Comparison of ENCODE assay signal across 8 cellular contexts in the genomic region with DNA sequence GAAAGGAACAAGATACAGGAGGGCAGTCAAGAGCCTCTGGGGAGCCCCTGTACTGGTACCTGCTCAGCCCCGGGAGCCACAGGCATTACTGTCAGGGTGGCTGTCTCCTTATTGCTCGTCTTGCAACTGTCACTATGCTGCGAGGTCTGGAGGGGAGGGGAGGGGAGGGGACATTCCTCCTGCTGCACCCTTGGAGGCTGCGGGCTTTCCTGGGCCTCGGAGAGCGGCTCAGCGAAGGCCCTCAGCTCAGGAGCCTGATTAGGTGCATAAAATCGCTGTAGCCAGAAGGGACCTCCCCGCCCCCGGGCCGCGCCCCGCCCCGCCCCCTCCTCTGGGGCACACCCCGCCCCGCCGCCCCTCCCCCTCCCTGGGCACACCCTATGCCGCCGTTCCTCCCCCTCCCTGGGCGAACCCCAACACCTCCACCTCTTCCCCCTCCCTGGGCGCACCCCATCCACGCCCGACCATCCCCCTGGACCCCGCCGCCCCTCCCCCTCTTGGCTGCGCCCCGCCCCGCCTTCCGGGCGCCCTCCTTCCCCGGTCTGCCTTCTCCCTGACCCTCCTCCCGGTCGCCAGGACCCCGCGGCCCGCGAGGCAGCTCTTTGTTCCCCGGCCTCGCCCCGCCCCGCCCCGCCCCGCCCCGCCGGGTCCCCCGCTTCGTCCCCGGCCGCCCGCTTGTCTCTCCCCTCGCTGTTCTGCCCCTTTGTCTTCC. TPM values are rescaled to one million over a fixed set of nuclear protein-coding genes. Genes with fewer than 3 reads are reported as not detected.
DNase-seq lines count a peak whose midpoint lies in the region; ATAC-seq and TF ChIP-seq lines count a peak whose summit lies in the region.

No MANE protein-coding gene starts in this region.

- H4K20me1 ChIP-seq in H9 (ENCODE audit: control insufficient read depth, insufficient read depth, insufficient read length), result peaks cover 3% of the 10 kb centered on the region

- H3K27me3 ChIP-seq in H9 (ENCODE audit: insufficient read depth, low read length) (peaks cover 13% of the 10 kb centered on the region; the same call in 1 of the 2 replicates), breast epithelium (no peaks in the 10 kb centered on the region), layer of hippocampus (ENCODE audit: control insufficient read depth, insufficient read depth, low read length) (no peaks in the 10 kb centered on the region)

- H3K27ac ChIP-seq in H9 (ENCODE audit: insufficient read length, low read depth, low read length) (no peak overlapping the region), breast epithelium (peak overlapping the region; percentile 80 to 91), layer of hippocampus (ENCODE audit: low read depth, low read length) (peak overlapping the region; percentile 19)

- H2AFZ ChIP-seq in H9 (ENCODE audit: low read length), result no peak overlapping the region

- no peak overlapping the region for H3K4ac ChIP-seq in H9 (ENCODE audit: low read depth, low read length)

- no peak overlapping the region for H4K5ac ChIP-seq in H9 (ENCODE audit: insufficient read length, low read depth, low read length)

- peaks cover 10% of the 10 kb centered on the region; the same call in 1 of the 2 replicates for H3K79me2 ChIP-seq in H9 (ENCODE audit: insufficient read depth, low read length)

- peak; percentile 88 for DNase-seq in H9
- DNase-seq in T-helper 2 cell, result peak in 4 of 5 experiments; percentile 3 to 8 (median 6)
- no peak for DNase-seq in breast epithelium (ENCODE audit: low spot score in 2 of 2)
- peak; percentile 30 to 45 for DNase-seq in stimulated activated CD4-positive, alpha-beta T cell treated with anti-CD3 and anti-CD28 coated beads, Interleukin-4, amount 100 ng/mL, for 48 hours (ENCODE audit: low read depth in 2 of 2)
- no peak for DNase-seq in SHP77 treated with DMSO at 0.1 percent for 48 hours (lab: John Stamatoyannopoulos, UW)
- DNase-seq in GM19240 (ENCODE audit: insufficient read length, low spot score), result no peak

- H3K23me2 ChIP-seq in H9 (ENCODE audit: insufficient read length, low read depth, low read length, poor library complexity, severe bottlenecking), result peaks cover 4% of the 10 kb centered on the region

- no peak overlapping the region for H2AK5ac ChIP-seq in H9 (ENCODE audit: insufficient read length, low read length)

- peak overlapping the region; percentile 63 to 79 for H3K4me3 Mint-ChIP-seq in H9

- no peak for ATAC-seq in HG03095 (IDR thresholded peaks at IDR 0.05; ENCODE audit: unreplicated experiment)

- no peak overlapping the region for H2BK20ac ChIP-seq in H9 (ENCODE audit: low read depth, low read length, poor library complexity, severe bottlenecking)

- H3K27me3 Mint-ChIP-seq in H9 (ENCODE audit: low read depth), result peaks cover 28% of the 10 kb centered on the region

- intact Hi-C loops in breast epithelium (cut with DNase I; ENCODE audit: low total_unique reads), result no loop called here

- no peak overlapping the region for H3K23ac ChIP-seq in H9 (ENCODE audit: insufficient read length, low read depth, low read length)

- peak overlapping the region; percentile 39 to 73 (median 62) for H3K4me3 ChIP-seq in breast epithelium

- peaks cover 5% of the 10 kb centered on the region for H3K79me1 ChIP-seq in H9 (ENCODE audit: insufficient read depth, low read depth, low read length, poor library complexity, severe bottlenecking)

- no peaks in the 10 kb centered on the region for H3K36me3 ChIP-seq in breast epithelium

- no peak for TF ChIP-seq POLR2A in breast epithelium (IDR thresholded peaks at IDR 0.05)

- H4K8ac ChIP-seq in H9 (replicated peaks; ENCODE audit: insufficient read length, low read depth, low read length), result no peak overlapping the region

- no peak overlapping the region for H2BK15ac ChIP-seq in H9 (ENCODE audit: low read depth, low read length)

- H3K9me3 ChIP-seq in H9 (ENCODE audit: control insufficient read depth, low read depth, low read length) (no peaks in the 10 kb centered on the region), breast epithelium (no peaks in the 10 kb centered on the region)

- H3K9me3 Mint-ChIP-seq in H9, result no peaks in the 10 kb centered on the region; a peak in 1 of 5 replicates

- peaks cover 21% of the 10 kb centered on the region for H3K4me1 ChIP-seq in H9 (ENCODE audit: insufficient read depth, low read length)
- H3K4me1 ChIP-seq in breast epithelium, result no peaks in the 10 kb centered on the region

- no peak overlapping the region for H3T11ph ChIP-seq in H9 (ENCODE audit: low read length)

- H2BK120ac ChIP-seq in H9 (ENCODE audit: low read depth, low read length, poor library complexity, severe bottlenecking), result no peak overlapping the region

- TF ChIP-seq CTCF in H9 (conservative IDR thresholded peaks at IDR 0.05), result no peak
- no peak for TF ChIP-seq CTCF in breast epithelium (IDR thresholded peaks at IDR 0.05)

- no CpG with 5 or more reads among the region's 51 CpGs for WGBS in H9 (ENCODE audit: extremely low coverage, insufficient read length, low lambda C conversion rate)

- H3K18ac ChIP-seq in H9 (ENCODE audit: insufficient read length, low read depth, low read length), result no peak overlapping the region

- no peak overlapping the region for H4K91ac ChIP-seq in H9 (ENCODE audit: insufficient read length, low read depth, low read length)

- no peak overlapping the region for H3K56ac ChIP-seq in H9 (ENCODE audit: insufficient read length, low read depth, low read length)

- H3K14ac ChIP-seq in H9 (ENCODE audit: insufficient read depth, low read length), result no peak overlapping the region

- no peak overlapping the region for H2BK12ac ChIP-seq in H9 (ENCODE audit: insufficient read length, low read depth, low read length)

- H3K4me1 Mint-ChIP-seq in H9, result peaks cover 85 to 90% of the 10 kb centered on the region in 2 experiments

- peak overlapping the region; percentile 47 for H3K9ac ChIP-seq in H9 (ENCODE audit: extremely low read depth, insufficient read length, low read length)

- H3K36me3 Mint-ChIP-seq in H9 (ENCODE audit: insufficient read depth in 1 of 3, low read depth in 3 of 3), result peaks cover 0 to 17% (median 6%) of the 10 kb centered on the region in 3 experiments; a peak in 4 of 7 replicates

- H3K4me2 ChIP-seq in H9 (ENCODE audit: insufficient read depth, insufficient read length, low read length), result peak overlapping the region; percentile 66

- peak overlapping the region; percentile 76 to 81 (median 77); a peak in 4 of 7 replicates for H3K27ac Mint-ChIP-seq in H9

- no peak overlapping the region for H2BK5ac ChIP-seq in H9 (ENCODE audit: insufficient read length, low read length)

RNA-seq across cellular contexts. Expression of a gene that starts 35.5 kb away (rescaled TPM):
- total RNA-seq in H9 (2021) (89.5 and 94.2 TPM in 2 replicates), breast epithelium (10 to 100 TPM; 21.6 to 31.9 (median 25.3) TPM)

Comparison
In these comparisons a context has a peak if more than half of its experiments do, and no peak if none do; other contexts are left out.
1. DNase-seq: peak in H9 (single experiment), T-helper 2 cell (4 of 5) and stimulated activated CD4-positive, alpha-beta T cell treated with anti-CD3 and anti-CD28 coated beads, Interleukin-4, amount 100 ng/mL, for 48 hours (2 of 2); none in breast epithelium (0 of 2), SHP77 treated with DMSO at 0.1 percent for 48 hours (single experiment) and GM19240 (single experiment).